In the genomic region with DNA sequence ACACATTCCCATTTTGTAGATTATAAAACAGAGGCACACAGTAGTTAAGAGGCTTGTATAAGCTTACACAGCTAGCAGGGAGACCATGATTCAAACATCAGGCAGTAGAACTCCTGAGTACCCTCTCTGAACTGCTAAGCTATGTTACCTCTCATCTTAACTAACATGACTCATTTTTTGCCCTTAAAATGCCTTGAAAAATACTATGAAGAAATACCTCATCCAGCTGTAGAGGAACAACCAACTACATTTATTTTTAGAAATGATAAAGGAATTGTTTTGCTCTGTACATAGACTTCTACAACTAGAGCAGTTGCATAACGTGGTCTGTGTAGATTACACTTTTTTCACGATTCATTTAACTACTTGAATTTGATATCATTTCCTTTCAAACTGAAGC, we compare ENCODE assay signal across 14 cellular contexts.
DNase-seq lines count a peak whose midpoint lies in the region; ATAC-seq lines count a peak whose summit lies in the region.
"Had no signal": no experiment of that assay in that cellular context is flagged by ENCODE, and none has a peak within 500 bp of the region (broad histone marks: within the 10 kb centered on the region; RNA-seq: fewer than 3 reads in every experiment).

No MANE protein-coding gene starts in this region.

- peak; percentile 23 for DNase-seq in A172 (ENCODE audit: low spot score)
- peak; percentile 38 for DNase-seq in HS-27A (ENCODE audit: low read depth)
- DNase-seq in amniotic epithelial cell (ENCODE audit: low read depth), result peak; percentile 94
- DNase-seq in hepatic stellate cell (ENCODE audit: low spot score), result peak; percentile 27
- DNase-seq in hippocampal formation (lab: John Stamatoyannopoulos, UW), result no peak
- DNase-seq in posterior cingulate gyrus, result no peak
- no peak for DNase-seq in cerebellar nuclear complex (lab: John Stamatoyannopoulos, UW)
- DNase-seq: activated gamma-delta T cell; AML-193; colonic mucosa; heart right ventricle; NCI-H1436 treated with DMSO at 0.1 percent for 48 hours; NK-92 treated with Interleukin-12 subunit alpha and Interleukin-12 subunit beta, amount 100 ng/mL, for 24 hours had no signal

- ATAC-seq in HG02798 (IDR thresholded peaks at IDR 0.05; ENCODE audit: poor library complexity, unreplicated experiment), result no peak

- intact Hi-C loops in posterior cingulate gyrus (cut with DNase I), result no loop called here

Comparison
In these comparisons a context has a peak if more than half of its experiments do, and no peak if none do; other contexts are left out.
1. DNase-seq: peak in A172 (single experiment), HS-27A (single experiment), amniotic epithelial cell (single experiment) and hepatic stellate cell (single experiment); none in hippocampal formation (0 of 2), posterior cingulate gyrus (0 of 10) and cerebellar nuclear complex (0 of 2).